Comparison of ENCODE assay signal across 15 cellular contexts in the genomic region with DNA sequence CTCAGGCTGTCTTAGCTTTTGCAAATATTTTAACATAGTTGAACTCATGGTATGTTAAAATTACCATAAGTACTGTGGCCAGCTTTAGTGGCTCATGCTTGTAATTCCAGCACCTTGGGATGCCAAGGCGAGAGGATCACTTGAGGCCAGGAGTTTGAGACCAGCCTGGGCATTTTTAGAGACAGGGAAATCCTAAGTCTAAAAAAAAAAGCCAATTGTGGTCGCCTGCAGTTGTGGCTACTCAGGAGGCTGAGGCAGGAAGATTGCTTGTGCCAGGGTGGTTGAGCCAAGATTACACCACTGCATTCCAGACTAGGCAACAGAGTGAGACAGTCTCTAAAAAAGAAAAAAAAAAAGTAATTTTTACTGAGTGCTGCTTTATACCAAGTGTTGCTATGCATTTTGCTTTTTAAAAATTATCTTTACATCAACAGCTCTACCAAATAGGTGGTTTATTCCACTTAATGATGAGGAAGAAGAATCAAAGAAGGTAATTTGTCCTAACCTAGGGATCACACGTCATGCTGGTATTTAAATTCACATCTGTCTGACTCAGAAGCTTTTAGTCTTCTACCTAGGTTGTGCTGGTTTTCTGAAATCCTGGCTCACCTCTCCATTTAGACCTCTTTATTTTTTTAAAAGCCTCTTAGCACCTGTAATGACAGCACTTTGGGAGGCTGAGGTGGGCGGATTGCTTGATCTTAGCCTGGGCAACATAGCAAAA. TPM values are rescaled to one million over a fixed set of nuclear protein-coding genes. Genes with fewer than 3 reads are reported as not detected.
DNase-seq lines count a peak whose midpoint lies in the region; ATAC-seq and TF ChIP-seq lines count a peak whose summit lies in the region.
"Had no signal": no experiment of that assay in that cellular context is flagged by ENCODE, and none has a peak within 500 bp of the region (broad histone marks: within the 10 kb centered on the region; RNA-seq: fewer than 3 reads in every experiment).

No MANE protein-coding gene starts in this region.

- no peak overlapping the region for H3K4me3 ChIP-seq in HUES64 (ENCODE audit: low read length)
- no peak overlapping the region for H3K4me3 ChIP-seq in astrocyte of the cerebellum (ENCODE audit: low read depth, low read length)
- no peak overlapping the region for H3K4me3 ChIP-seq in right cardiac atrium (ENCODE audit: low read length)
- H3K4me3 ChIP-seq: lower lobe of right lung, SJCRH30, transverse colon had no signal

- peaks cover 35% of the 10 kb centered on the region for H3K4me1 ChIP-seq in HUES64 (ENCODE audit: insufficient read depth, low read length)
- H3K4me1 ChIP-seq in right cardiac atrium (ENCODE audit: control insufficient read depth, insufficient read depth, low read length): no peaks in the 10 kb centered on the region
- H3K4me1 ChIP-seq: SJCRH30, transverse colon had no signal

- no peak overlapping the region for H3K4me3 Mint-ChIP-seq in naive thymus-derived CD8-positive, alpha-beta T cell
- H3K4me3 Mint-ChIP-seq: activated naive CD8-positive, alpha-beta T cell treated with anti-CD3 and anti-CD28 coated beads, Interleukin-2, amount 50 U/mL, for 24 hours had no signal

- in situ Hi-C loops in astrocyte of the cerebellum (cut with HindIII; ENCODE audit: low sequenced_read_pairs): loop anchor here (10.0 kb wide), 1 partner anchor 80 kb away; no protein-coding TSS in a partner anchor

- H3K4me1 Mint-ChIP-seq in naive thymus-derived CD8-positive, alpha-beta T cell: peaks cover 0 to 10% (median 5%) of the 10 kb centered on the region in 4 donors
- H3K4me1 Mint-ChIP-seq: activated naive CD8-positive, alpha-beta T cell treated with anti-CD3 and anti-CD28 coated beads, Interleukin-2, amount 50 U/mL, for 24 hours had no signal

- H3K9me3 ChIP-seq in HUES64 (ENCODE audit: insufficient read depth, low read depth, low read length): no peaks in the 10 kb centered on the region
- H3K9me3 ChIP-seq in right cardiac atrium (ENCODE audit: control insufficient read depth, low read length): no peaks in the 10 kb centered on the region
- H3K9me3 ChIP-seq: lower lobe of right lung, SJCRH30, transverse colon had no signal

- no peak for TF ChIP-seq CTCF in astrocyte of the cerebellum (IDR thresholded peaks at IDR 0.05; ENCODE audit: low read depth, low read length, missing control alignments)

- intact Hi-C loops in right cardiac atrium (cut with DNase I): no loop called here

- H3K9ac ChIP-seq in HUES64 (ENCODE audit: low read depth, low read length): no peak overlapping the region

- ATAC-seq in right cardiac atrium (peak; percentile 44 to 61), GM18909 (IDR thresholded peaks at IDR 0.05; ENCODE audit: poor library complexity, unreplicated experiment) (no peak)
- no peak for ATAC-seq in naive thymus-derived CD8-positive, alpha-beta T cell
- ATAC-seq: activated naive CD8-positive, alpha-beta T cell treated with anti-CD3 and anti-CD28 coated beads, Interleukin-2, amount 50 U/mL, for 24 hours; lower lobe of right lung had no signal

- no peaks in the 10 kb centered on the region for H3K36me3 ChIP-seq in HUES64 (ENCODE audit: insufficient read depth, low read length)
- H3K36me3 ChIP-seq: lower lobe of right lung, SJCRH30, transverse colon had no signal

- peak; percentile 47 for DNase-seq in AG08395 (ENCODE audit: low spot score)
- peak; percentile 51 for DNase-seq in astrocyte of the cerebellum (ENCODE audit: low read depth)
- no peak for DNase-seq in right cardiac atrium
- no peak for DNase-seq in HuH-7.5 (ENCODE audit: low spot score)
- no peak for DNase-seq in naive thymus-derived CD8-positive, alpha-beta T cell
- DNase-seq in iPS-NIHi7 (ENCODE audit: extremely low spot score): no peak
- DNase-seq: activated CD8-positive, alpha-beta memory T cell treated with anti-CD3 and anti-CD28 coated beads, Interleukin-2, amount 50 U/mL, for 4 hours; activated naive CD8-positive, alpha-beta T cell treated with anti-CD3 and anti-CD28 coated beads, Interleukin-2, amount 50 U/mL, for 24 hours; lower lobe of right lung; NCI-H1105; SJCRH30; transverse colon had no signal

- H3K27me3 Mint-ChIP-seq in naive thymus-derived CD8-positive, alpha-beta T cell: no peaks in the 10 kb centered on the region
- H3K27me3 Mint-ChIP-seq: activated naive CD8-positive, alpha-beta T cell treated with anti-CD3 and anti-CD28 coated beads, Interleukin-2, amount 50 U/mL, for 24 hours had no signal

- peaks cover 0 to 7% (median 5%) of the 10 kb centered on the region in 3 donors for H3K36me3 Mint-ChIP-seq in naive thymus-derived CD8-positive, alpha-beta T cell

- POLR2A ChIA-PET in naive thymus-derived CD8-positive, alpha-beta T cell (lab: Charles Lee): no interaction called here

- peak overlapping the region; percentile 28; the same call in 1 of the 2 replicates for H3K27ac ChIP-seq in HUES64 (ENCODE audit: low read depth, low read length)
- no peak overlapping the region for H3K27ac ChIP-seq in right cardiac atrium (ENCODE audit: low read length)
- H3K27ac ChIP-seq: lower lobe of right lung, SJCRH30, transverse colon, VCaP had no signal

- no peak overlapping the region for H3K27ac Mint-ChIP-seq in naive thymus-derived CD8-positive, alpha-beta T cell
- H3K27ac Mint-ChIP-seq: activated naive CD8-positive, alpha-beta T cell treated with anti-CD3 and anti-CD28 coated beads, Interleukin-2, amount 50 U/mL, for 24 hours had no signal

- WGBS in HUES64: 79% methylated on average over 4 of the region's 4 CpGs
- WGBS in right cardiac atrium: 67% methylated on average over 4 of the region's 4 CpGs

- no peaks in the 10 kb centered on the region for H3K9me3 Mint-ChIP-seq in naive thymus-derived CD8-positive, alpha-beta T cell
- H3K9me3 Mint-ChIP-seq: activated naive CD8-positive, alpha-beta T cell treated with anti-CD3 and anti-CD28 coated beads, Interleukin-2, amount 50 U/mL, for 24 hours had no signal

- H3K27me3 ChIP-seq in HUES64 (ENCODE audit: insufficient read depth, low read length): no peaks in the 10 kb centered on the region
- no peaks in the 10 kb centered on the region for H3K27me3 ChIP-seq in right cardiac atrium (ENCODE audit: control insufficient read depth, insufficient read depth)
- H3K27me3 ChIP-seq: SJCRH30, transverse colon had no signal

RNA-seq across cellular contexts. Expression of a gene that starts 16.8 kb away (rescaled TPM):
- polyA plus RNA-seq in HUES64 (2013, experiment 1 of 2): 4.5 TPM
- 2.9 TPM for polyA plus RNA-seq in HUES64 (2013, experiment 2 of 2)
- 100 to 1,000 TPM; 574 to 741 (median 606) TPM for total RNA-seq in right cardiac atrium
- 182 TPM for polyA plus RNA-seq in right cardiac atrium
- 10 to 100 TPM; 26.3 to 29.8 TPM for total RNA-seq in naive thymus-derived CD8-positive, alpha-beta T cell
- 1 to 10 TPM; 4.6 to 7.7 (median 5.8) TPM for polyA plus RNA-seq in naive thymus-derived CD8-positive, alpha-beta T cell

RNA-seq across cellular contexts. Expression of a gene that starts 23.5 kb away (rescaled TPM):
- polyA plus RNA-seq in HUES64 (2013, experiment 1 of 2): 96.3 TPM
- polyA plus RNA-seq in HUES64 (2013, experiment 2 of 2): 115 TPM
- total RNA-seq in right cardiac atrium: 10 to 100 TPM in 1 of 4 donors, 1 to 10 TPM in 3; 5.1 to 12.1 (median 8.1) TPM
- 16.1 TPM for polyA plus RNA-seq in right cardiac atrium
- total RNA-seq in naive thymus-derived CD8-positive, alpha-beta T cell: 1 to 10 TPM; 4.0 to 5.1 TPM
- 10 to 100 TPM in 1 of 3 donors, 1 to 10 TPM in 2; 5.5 to 13.1 (median 7.4) TPM for polyA plus RNA-seq in naive thymus-derived CD8-positive, alpha-beta T cell

Comparison
In these comparisons a context has a peak if more than half of its experiments do, and no peak if none do; other contexts are left out.
1. DNase-seq: peak in AG08395 (single experiment) and astrocyte of the cerebellum (single experiment); none in right cardiac atrium (0 of 3), HuH-7.5 (single experiment), naive thymus-derived CD8-positive, alpha-beta T cell (0 of 10) and iPS-NIHi7 (single experiment).
2. ATAC-seq: peak in right cardiac atrium (2 of 2); none in GM18909 (single experiment) and naive thymus-derived CD8-positive, alpha-beta T cell (0 of 2).
3. RNA of a gene that starts 16.8 kb away (total RNA-seq): 574 to 741 TPM in right cardiac atrium; 26.3 to 29.8 TPM in naive thymus-derived CD8-positive, alpha-beta T cell; every median in the first group is over 10 times any median in the second.